ENCODE assay signal across 32 cellular contexts in the genomic region with DNA sequence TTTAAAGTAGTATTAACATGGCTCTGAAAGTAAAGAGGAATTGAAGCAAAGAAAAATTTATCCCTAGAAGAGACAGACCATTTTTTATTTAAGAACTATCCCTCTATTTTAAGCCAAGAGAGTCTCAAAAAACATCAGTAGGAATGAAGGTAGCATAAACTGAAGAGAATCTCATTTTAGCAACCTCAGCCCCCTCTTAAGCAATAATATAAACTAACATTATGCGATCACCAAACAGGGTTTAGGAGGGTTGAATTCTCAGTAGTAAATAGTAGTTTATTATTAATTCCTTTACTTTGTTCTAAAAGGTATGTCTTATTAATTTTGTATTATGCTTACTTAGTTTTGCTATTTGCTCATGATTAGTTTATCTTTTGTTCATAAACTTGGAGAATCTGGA.
"Had no signal": no experiment of that assay in that cellular context is flagged by ENCODE, and none has a peak within 500 bp of the region (broad histone marks: within the 10 kb centered on the region; RNA-seq: fewer than 3 reads in every experiment).

No MANE protein-coding gene starts in this region.

- ATAC-seq: activated CD8-positive, alpha-beta T cell treated with anti-CD3 and anti-CD28 coated beads for 36 hours; activated naive CD4-positive, alpha-beta T cell treated with anti-CD3 and anti-CD28 coated beads, Interleukin-2, amount 50 U/mL, for 72 hours; activated T-cell treated with anti-CD3 and anti-CD28 coated beads, Interleukin-2, amount 50 U/mL, for 4 hours; activated T-cell treated with anti-CD3 and anti-CD28 coated beads, Interleukin-2, amount 50 U/mL, for 72 hours; activated T-helper 17 cell treated with anti-CD3 and anti-CD28 coated beads, Interleukin-2, amount 50 U/mL, for 72 hours; body of pancreas had no signal

- H3K4me1 ChIP-seq: body of pancreas, breast epithelium had no signal

- H3K27me3 ChIP-seq: adrenal gland, body of pancreas, brain microvascular endothelial cell, breast epithelium had no signal

- H3K9me3 ChIP-seq: adrenal gland, body of pancreas, breast epithelium had no signal

- H3K36me3 ChIP-seq: adrenal gland, brain microvascular endothelial cell, breast epithelium had no signal

- H3K27ac ChIP-seq: adrenal gland, body of pancreas, brain microvascular endothelial cell, breast epithelium, VCaP had no signal

- H3K4me3 ChIP-seq: adrenal gland, body of pancreas, breast epithelium had no signal

- DNase-seq: activated B cell treated with CpG ODN at 0.5 μM for 24 hours; activated CD4-positive, alpha-beta memory T cell treated with anti-CD3 and anti-CD28 coated beads for 36 hours; activated CD4-positive, alpha-beta T cell treated with anti-CD3 and anti-CD28 coated beads for 4 hours; activated CD4-positive, alpha-beta T cell treated with anti-CD3 and anti-CD28 coated beads, Interleukin-2, amount 10 ng/mL, durations not matched to agents 24 days and 14 days; activated CD4-positive, alpha-beta T cell treated with anti-CD3 and anti-CD28 coated beads, Interleukin-2, amount 50 U/mL, for 1 hour; activated CD4-positive, alpha-beta T cell treated with anti-CD3 and anti-CD28 coated beads, Interleukin-2, amount 50 U/mL, for 4 hours; activated CD4-positive, CD25-positive, alpha-beta regulatory T cell treated with anti-CD3 and anti-CD28 coated beads, Interleukin-2, amount 50 U/mL, for 72 hours; activated CD8-positive, alpha-beta memory T cell treated with anti-CD3 and anti-CD28 coated beads, Interleukin-2, amount 50 U/mL, for 4 hours; activated CD8-positive, alpha-beta T cell treated with anti-CD3 and anti-CD28 coated beads for 36 hours; activated effector memory CD4-positive, alpha-beta T cell treated with anti-CD3 and anti-CD28 coated beads, Interleukin-2, amount 50 U/mL, for 16 hours; activated gamma-delta T cell treated with Interleukin-2 at 50 U/mL for 16 hours; activated naive CD4-positive, alpha-beta T cell; activated naive CD4-positive, alpha-beta T cell treated with anti-CD3 and anti-CD28 coated beads for 36 hours; activated naive CD4-positive, alpha-beta T cell treated with anti-CD3 and anti-CD28 coated beads, Interleukin-2, amount 50 U/mL, for 16 hours; activated naive CD8-positive, alpha-beta T cell treated with anti-CD3 and anti-CD28 coated beads for 36 hours; activated T-cell treated with anti-CD3 and anti-CD28 coated beads for 4 hours; activated T-cell treated with anti-CD3 and anti-CD28 coated beads, Interleukin-2, amount 50 U/mL, for 1 hour; activated T-cell treated with anti-CD3 and anti-CD28 coated beads, Interleukin-2, amount 50 U/mL, for 4 hours; activated T-cell treated with anti-CD3 and anti-CD28 coated beads, Interleukin-2, amount 50 U/mL, for 72 hours; adrenal gland; amniotic stem cell; aorta; body of pancreas; brain microvascular endothelial cell; central memory CD4-positive, alpha-beta T cell; T-helper 1 cell; T-helper 2 cell; T-helper 9 cell had no signal
